22 cellular contexts compared by ENCODE assay signal in genomic region chr6:14858808-14859207, GRCh38.
DNase-seq lines count a peak whose midpoint lies in the region; ATAC-seq and TF ChIP-seq lines count a peak whose summit lies in the region.
"Had no signal": no experiment of that assay in that cellular context is flagged by ENCODE, and none has a peak within 500 bp of the region (broad histone marks: within the 10 kb centered on the region; RNA-seq: fewer than 3 reads in every experiment).

No MANE protein-coding gene starts in this region.

- H3K4me3 ChIP-seq in CD8-positive, alpha-beta T cell (ENCODE audit: low read depth, low read length) = no peak overlapping the region
- H3K4me3 ChIP-seq in naive thymus-derived CD4-positive, alpha-beta T cell (ENCODE audit: low read length) = no peak overlapping the region
- H3K4me3 ChIP-seq: gastrocnemius medialis, pancreas had no signal

- H3K27ac Mint-ChIP-seq in activated CD4-positive, alpha-beta memory T cell treated with anti-CD3 and anti-CD28 coated beads for 36 hours = peak overlapping the region; percentile 71
- H3K27ac Mint-ChIP-seq in activated CD4-positive, alpha-beta memory T cell treated with anti-CD3 and anti-CD28 coated beads, Interleukin-2, amount 10 ng/mL, durations not matched to agents 7 days and 5 days = no peak overlapping the region
- H3K27ac Mint-ChIP-seq in CD8-positive, alpha-beta T cell = peak overlapping the region; percentile 10
- H3K27ac Mint-ChIP-seq in activated T-helper 2 cell treated with anti-CD3 and anti-CD28 coated beads, Interferon-gamma antibody, Interleukin-2, Interleukin-4, amounts not matched to agents 10 μg/mL and 5 μg/mL and 100 μg/mL, durations not matched to agents 14 hours and 24 hours and 36 hours = peak overlapping the region; percentile 84
- H3K27ac Mint-ChIP-seq in naive thymus-derived CD4-positive, alpha-beta T cell = peak overlapping the region in 7 of 9 donors; percentile 5 to 72 (median 52)
- H3K27ac Mint-ChIP-seq: HFFc6 had no signal

- H3K27me3 Mint-ChIP-seq in activated CD4-positive, alpha-beta memory T cell treated with anti-CD3 and anti-CD28 coated beads for 36 hours = no peaks in the 10 kb centered on the region
- H3K27me3 Mint-ChIP-seq in activated CD4-positive, alpha-beta memory T cell treated with anti-CD3 and anti-CD28 coated beads, Interleukin-2, amount 10 ng/mL, durations not matched to agents 7 days and 5 days = no peaks in the 10 kb centered on the region
- no peaks in the 10 kb centered on the region for H3K27me3 Mint-ChIP-seq in CD8-positive, alpha-beta T cell (ENCODE audit: low read depth)
- H3K27me3 Mint-ChIP-seq in activated T-helper 2 cell treated with anti-CD3 and anti-CD28 coated beads, Interferon-gamma antibody, Interleukin-2, Interleukin-4, amounts not matched to agents 10 μg/mL and 5 μg/mL and 100 μg/mL, durations not matched to agents 14 hours and 24 hours and 36 hours (ENCODE audit: low read depth) = no peaks in the 10 kb centered on the region
- no peaks in the 10 kb centered on the region for H3K27me3 Mint-ChIP-seq in naive thymus-derived CD4-positive, alpha-beta T cell

- peaks cover 48% of the 10 kb centered on the region for H3K4me1 Mint-ChIP-seq in activated CD4-positive, alpha-beta memory T cell treated with anti-CD3 and anti-CD28 coated beads for 36 hours (ENCODE audit: low read depth)
- peaks cover 42% of the 10 kb centered on the region for H3K4me1 Mint-ChIP-seq in activated CD4-positive, alpha-beta memory T cell treated with anti-CD3 and anti-CD28 coated beads, Interleukin-2, amount 10 ng/mL, durations not matched to agents 7 days and 5 days
- peaks cover 29% of the 10 kb centered on the region for H3K4me1 Mint-ChIP-seq in CD8-positive, alpha-beta T cell (ENCODE audit: low read depth)
- peaks cover 42% of the 10 kb centered on the region for H3K4me1 Mint-ChIP-seq in activated T-helper 2 cell treated with anti-CD3 and anti-CD28 coated beads, Interferon-gamma antibody, Interleukin-2, Interleukin-4, amounts not matched to agents 10 μg/mL and 5 μg/mL and 100 μg/mL, durations not matched to agents 14 hours and 24 hours and 36 hours (ENCODE audit: low read depth)
- peaks cover 13 to 40% (median 19%) of the 10 kb centered on the region in 7 donors for H3K4me1 Mint-ChIP-seq in naive thymus-derived CD4-positive, alpha-beta T cell

- no peak overlapping the region for H3K4me3 Mint-ChIP-seq in activated CD4-positive, alpha-beta memory T cell treated with anti-CD3 and anti-CD28 coated beads for 36 hours
- no peak overlapping the region for H3K4me3 Mint-ChIP-seq in activated CD4-positive, alpha-beta memory T cell treated with anti-CD3 and anti-CD28 coated beads, Interleukin-2, amount 10 ng/mL, durations not matched to agents 7 days and 5 days
- no peak overlapping the region for H3K4me3 Mint-ChIP-seq in CD8-positive, alpha-beta T cell
- H3K4me3 Mint-ChIP-seq in activated T-helper 2 cell treated with anti-CD3 and anti-CD28 coated beads, Interferon-gamma antibody, Interleukin-2, Interleukin-4, amounts not matched to agents 10 μg/mL and 5 μg/mL and 100 μg/mL, durations not matched to agents 14 hours and 24 hours and 36 hours (ENCODE audit: low read depth) = no peak overlapping the region
- no peak overlapping the region for H3K4me3 Mint-ChIP-seq in naive thymus-derived CD4-positive, alpha-beta T cell
- H3K4me3 Mint-ChIP-seq: HFFc6 had no signal

- DNase-seq in activated CD4-positive, alpha-beta memory T cell treated with anti-CD3 and anti-CD28 coated beads for 36 hours = peak; percentile 46
- no peak for DNase-seq in activated CD4-positive, alpha-beta memory T cell treated with anti-CD3 and anti-CD28 coated beads, Interleukin-2, amount 10 ng/mL, durations not matched to agents 7 days and 5 days
- no peak for DNase-seq in CD8-positive, alpha-beta T cell
- DNase-seq in activated T-helper 2 cell treated with anti-CD3 and anti-CD28 coated beads, Interferon-gamma antibody, Interleukin-2, Interleukin-4, amounts not matched to agents 10 μg/mL and 5 μg/mL and 100 μg/mL, durations not matched to agents 14 hours and 24 hours and 36 hours (ENCODE audit: low spot score) = no peak
- DNase-seq in naive thymus-derived CD4-positive, alpha-beta T cell = no peak
- no peak for DNase-seq in activated effector memory CD4-positive, alpha-beta T cell treated with Interleukin-2 at 50 U/mL for 16 hours
- DNase-seq: activated CD4-positive, alpha-beta T cell treated with anti-CD3 and anti-CD28 coated beads for 1 hour; C1 segment of cervical spinal cord; central memory CD4-positive, alpha-beta T cell; erythroblast; gastrocnemius medialis; GDM1; HFFc6; mammary epithelial cell; NCI-H146; NCI-H2171; NCI-H526; pancreas; right cardiac atrium; RPMI8226 had no signal

- H3K27me3 ChIP-seq in CD8-positive, alpha-beta T cell (ENCODE audit: insufficient read depth, low read length) = no peaks in the 10 kb centered on the region
- H3K27me3 ChIP-seq in naive thymus-derived CD4-positive, alpha-beta T cell (ENCODE audit: control insufficient read depth in 2 of 2, insufficient read depth in 2 of 2, low read length in 2 of 2) = no peaks in the 10 kb centered on the region
- H3K27me3 ChIP-seq: gastrocnemius medialis, pancreas had no signal

- POLR2A ChIA-PET in activated CD4-positive, alpha-beta memory T cell treated with anti-CD3 and anti-CD28 coated beads for 36 hours (lab: Charles Lee) = interaction anchor here (0.7 to 5.4 kb wide), 13 partner anchors 12 to 395 kb away, joined by 3 to 74 read pairs (median 5); no protein-coding TSS in a partner anchor
- POLR2A ChIA-PET in activated CD4-positive, alpha-beta memory T cell treated with anti-CD3 and anti-CD28 coated beads, Interleukin-2, amount 10 ng/mL, durations not matched to agents 7 days and 5 days (lab: Charles Lee) = interaction anchor here (1.2 kb wide), 1 partner anchor 18 kb away, joined by 6 read pairs; no protein-coding TSS in a partner anchor
- POLR2A ChIA-PET in CD8-positive, alpha-beta T cell (lab: Charles Lee) = no interaction called here
- POLR2A ChIA-PET in naive thymus-derived CD4-positive, alpha-beta T cell (lab: Charles Lee) = no interaction called here

- intact Hi-C loops in activated CD4-positive, alpha-beta memory T cell treated with anti-CD3 and anti-CD28 coated beads for 36 hours (cut with micrococcal nuclease) = loop anchor here (1.0 to 5.0 kb wide), 5 partner anchors 16 to 406 kb away; partner anchors contain the start of gene JARID2
- intact Hi-C loops in CD8-positive, alpha-beta T cell (cut with DNase I, micrococcal nuclease) = loop anchor here in 1 of 2 experiments (5.0 kb wide), 1 partner anchor 647 kb away; no protein-coding TSS in a partner anchor
- intact Hi-C loops in activated T-helper 2 cell treated with anti-CD3 and anti-CD28 coated beads, Interferon-gamma antibody, Interleukin-2, Interleukin-4, amounts not matched to agents 10 μg/mL and 5 μg/mL and 100 μg/mL, durations not matched to agents 14 hours and 24 hours and 36 hours (cut with micrococcal nuclease) = loop anchor here (1.0 to 5.0 kb wide), 9 partner anchors 16 to 768 kb away; no protein-coding TSS in a partner anchor
- intact Hi-C loops in naive thymus-derived CD4-positive, alpha-beta T cell (cut with micrococcal nuclease) = loop anchor here in 1 of 2 donors (5.0 kb wide), 3 partner anchors 53 to 388 kb away; partner anchors contain the start of gene JARID2

- CTCF ChIA-PET in activated CD4-positive, alpha-beta memory T cell treated with anti-CD3 and anti-CD28 coated beads for 36 hours (lab: Charles Lee) = interaction anchor here (0.8 to 1.5 kb wide), 5 partner anchors 18 to 110 kb away, joined by 3 to 5 read pairs (median 3); no protein-coding TSS in a partner anchor
- CTCF ChIA-PET in activated CD4-positive, alpha-beta memory T cell treated with anti-CD3 and anti-CD28 coated beads, Interleukin-2, amount 10 ng/mL, durations not matched to agents 7 days and 5 days (lab: Charles Lee) = no interaction called here
- CTCF ChIA-PET in CD8-positive, alpha-beta T cell (lab: Charles Lee) = no interaction called here
- CTCF ChIA-PET in naive thymus-derived CD4-positive, alpha-beta T cell (lab: Charles Lee) = no interaction called here

- no peaks in the 10 kb centered on the region for H3K36me3 ChIP-seq in CD8-positive, alpha-beta T cell (ENCODE audit: insufficient read depth, low read length)
- no peaks in the 10 kb centered on the region for H3K36me3 ChIP-seq in naive thymus-derived CD4-positive, alpha-beta T cell (ENCODE audit: control insufficient read depth in 2 of 3, insufficient read depth in 3 of 3, low read length in 3 of 3)
- H3K36me3 ChIP-seq: gastrocnemius medialis, pancreas had no signal

- no peaks in the 10 kb centered on the region for H3K9me3 ChIP-seq in CD8-positive, alpha-beta T cell (ENCODE audit: low read length)
- no peaks in the 10 kb centered on the region for H3K9me3 ChIP-seq in naive thymus-derived CD4-positive, alpha-beta T cell (ENCODE audit: control insufficient read depth in 2 of 3, low read length in 3 of 3)
- H3K9me3 ChIP-seq: gastrocnemius medialis, pancreas had no signal

- ATAC-seq in CD8-positive, alpha-beta T cell = no peak
- ATAC-seq in naive thymus-derived CD4-positive, alpha-beta T cell = no peak
- ATAC-seq in GM18907 (IDR thresholded peaks at IDR 0.05; ENCODE audit: unreplicated experiment) (no peak), HG03521 (IDR thresholded peaks at IDR 0.05; ENCODE audit: unreplicated experiment) (no peak)
- ATAC-seq: gastrocnemius medialis, pancreas, right cardiac atrium had no signal

- H3K4me1 ChIP-seq in CD8-positive, alpha-beta T cell (ENCODE audit: insufficient read depth, low read length) = peaks cover 26% of the 10 kb centered on the region
- peaks cover 8 to 20% of the 10 kb centered on the region in 2 donors for H3K4me1 ChIP-seq in naive thymus-derived CD4-positive, alpha-beta T cell (ENCODE audit: control insufficient read depth in 2 of 2, insufficient read depth in 2 of 2, low read length in 2 of 2)
- H3K4me1 ChIP-seq: gastrocnemius medialis, pancreas had no signal

- no peaks in the 10 kb centered on the region for H3K9me3 Mint-ChIP-seq in activated CD4-positive, alpha-beta memory T cell treated with anti-CD3 and anti-CD28 coated beads for 36 hours
- H3K9me3 Mint-ChIP-seq in activated CD4-positive, alpha-beta memory T cell treated with anti-CD3 and anti-CD28 coated beads, Interleukin-2, amount 10 ng/mL, durations not matched to agents 7 days and 5 days = no peaks in the 10 kb centered on the region
- no peaks in the 10 kb centered on the region for H3K9me3 Mint-ChIP-seq in CD8-positive, alpha-beta T cell
- H3K9me3 Mint-ChIP-seq in activated T-helper 2 cell treated with anti-CD3 and anti-CD28 coated beads, Interferon-gamma antibody, Interleukin-2, Interleukin-4, amounts not matched to agents 10 μg/mL and 5 μg/mL and 100 μg/mL, durations not matched to agents 14 hours and 24 hours and 36 hours = no peaks in the 10 kb centered on the region
- peaks cover 0 to 2% (median 0%) of the 10 kb centered on the region in 11 donors for H3K9me3 Mint-ChIP-seq in naive thymus-derived CD4-positive, alpha-beta T cell
- H3K9me3 Mint-ChIP-seq: HFFc6 had no signal

- peaks cover 2% of the 10 kb centered on the region for H3K36me3 Mint-ChIP-seq in activated CD4-positive, alpha-beta memory T cell treated with anti-CD3 and anti-CD28 coated beads for 36 hours
- H3K36me3 Mint-ChIP-seq in activated CD4-positive, alpha-beta memory T cell treated with anti-CD3 and anti-CD28 coated beads, Interleukin-2, amount 10 ng/mL, durations not matched to agents 7 days and 5 days (ENCODE audit: low read depth) = peaks cover 4% of the 10 kb centered on the region
- no peaks in the 10 kb centered on the region for H3K36me3 Mint-ChIP-seq in CD8-positive, alpha-beta T cell
- no peaks in the 10 kb centered on the region for H3K36me3 Mint-ChIP-seq in activated T-helper 2 cell treated with anti-CD3 and anti-CD28 coated beads, Interferon-gamma antibody, Interleukin-2, Interleukin-4, amounts not matched to agents 10 μg/mL and 5 μg/mL and 100 μg/mL, durations not matched to agents 14 hours and 24 hours and 36 hours (ENCODE audit: low read depth)
- H3K36me3 Mint-ChIP-seq in naive thymus-derived CD4-positive, alpha-beta T cell = no peaks in the 10 kb centered on the region

- TF ChIP-seq CTCF in CD8-positive, alpha-beta T cell (IDR thresholded peaks at IDR 0.05) = no peak

- no peak overlapping the region for H3K27ac ChIP-seq in CD8-positive, alpha-beta T cell (ENCODE audit: low read depth, low read length)
- no peak overlapping the region for H3K27ac ChIP-seq in naive thymus-derived CD4-positive, alpha-beta T cell (ENCODE audit: low read depth, low read length)
- H3K27ac ChIP-seq: gastrocnemius medialis, pancreas had no signal

Comparison
In these comparisons a context has a peak if more than half of its experiments do, and no peak if none do; other contexts are left out.
1. POLR2A ChIA-PET loops: an anchor here in activated CD4-positive, alpha-beta memory T cell treated with anti-CD3 and anti-CD28 coated beads for 36 hours (0.7 to 5.4 kb wide) and activated CD4-positive, alpha-beta memory T cell treated with anti-CD3 and anti-CD28 coated beads, Interleukin-2, amount 10 ng/mL, durations not matched to agents 7 days and 5 days (1.2 kb wide); none called in CD8-positive, alpha-beta T cell and naive thymus-derived CD4-positive, alpha-beta T cell.